Comparison of ENCODE assay signal across 7 cellular contexts in the genomic region with DNA sequence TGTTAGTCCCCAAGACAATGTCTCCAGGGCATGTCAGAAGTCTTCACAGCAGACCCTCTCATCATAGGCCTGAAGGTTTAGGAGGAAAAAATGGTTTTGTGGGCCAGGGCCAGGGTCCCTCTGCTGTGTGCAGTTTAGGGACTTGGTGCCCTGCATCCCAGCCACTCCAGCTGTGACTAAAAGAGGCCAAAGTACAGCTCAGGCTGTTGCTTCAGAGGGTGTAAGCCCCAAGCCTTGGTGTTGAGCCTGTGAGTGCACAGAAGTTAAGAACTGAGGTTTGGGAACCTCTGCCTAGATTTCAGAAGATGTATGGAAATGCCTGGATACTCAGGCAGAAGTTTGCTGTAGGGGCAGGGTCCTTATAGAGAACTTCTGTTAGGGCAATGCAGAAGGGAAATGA. TPM values are rescaled to one million over a fixed set of nuclear protein-coding genes. Genes with fewer than 3 reads are reported as not detected.
"Had no signal": no experiment of that assay in that cellular context is flagged by ENCODE, and none has a peak within 500 bp of the region (broad histone marks: within the 10 kb centered on the region; RNA-seq: fewer than 3 reads in every experiment).

No MANE protein-coding gene starts in this region.

RNA-seq across cellular contexts. Expression of a gene that starts 38.4 kb away (rescaled TPM):
- total RNA-seq: activated naive CD8-positive, alpha-beta T cell treated with anti-CD3 and anti-CD28 coated beads for 36 hours; activated T-cell treated with anti-CD3 and anti-CD28 coated beads, Interleukin-2, amount 50 U/mL, for 4 hours; activated T-helper 1 cell treated with anti-CD3 and anti-CD28 coated beads, Interleukin-12 subunit alpha, Interleukin-12 subunit beta, Interleukin-2, Interleukin-4 antibody, amounts not matched to agents 30 ng/mL and 10 ng/mL and 1 ng/mL, durations not matched to agents 14 hours and 24 hours and 36 hours; ascending aorta; bronchial epithelial cell; chondrocyte had no signal
- polyA plus RNA-seq: cardiac muscle cell had no signal
